10 cellular contexts compared by ENCODE assay signal in the genomic region with DNA sequence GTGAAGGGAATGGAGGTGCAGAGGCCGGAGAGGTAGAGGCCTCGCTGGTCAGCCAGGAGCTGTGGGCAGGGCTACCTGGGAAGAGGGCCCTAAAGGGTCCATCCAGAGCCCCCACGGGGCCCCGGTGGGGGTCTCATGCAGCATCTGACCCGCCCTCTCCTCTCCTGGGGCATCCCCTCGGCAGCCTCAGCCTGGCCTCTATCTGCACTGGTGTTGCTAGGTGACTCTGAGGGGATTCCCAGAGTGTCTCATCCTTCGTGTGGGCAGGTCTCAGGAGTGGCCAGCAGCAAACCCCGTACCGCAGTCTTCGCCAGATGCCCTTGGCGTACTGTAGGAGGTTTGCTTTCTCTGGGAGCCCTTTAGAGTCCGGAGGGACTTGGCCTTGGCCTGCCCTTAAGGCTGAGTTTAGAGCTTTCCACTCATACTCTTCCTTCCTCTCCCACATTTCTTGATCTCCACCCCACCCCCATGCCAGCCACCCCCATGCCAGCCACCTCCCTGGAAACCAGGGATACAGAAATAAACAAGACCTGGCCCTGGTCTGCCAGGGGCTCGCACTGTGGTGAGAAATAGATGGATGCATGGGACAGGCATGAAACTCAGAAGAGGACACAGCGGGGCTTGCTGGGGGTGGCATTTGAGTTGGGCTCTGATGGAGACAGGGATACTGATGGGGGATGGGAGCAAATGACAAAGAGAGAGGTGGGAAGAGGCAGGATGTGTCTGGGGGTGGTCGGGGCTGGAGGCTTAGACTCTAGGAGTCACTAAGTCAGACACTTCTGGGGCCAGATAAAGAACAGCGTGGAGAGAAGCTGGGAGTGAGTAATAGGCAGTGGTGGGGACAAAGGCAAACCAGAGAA. TPM values are rescaled to one million over a fixed set of nuclear protein-coding genes. Genes with fewer than 3 reads are reported as not detected.
A peak's percentile ranks its signal among the peaks of the same experiment; 100 is the strongest.
DNase-seq lines count a peak whose midpoint lies in the region; ATAC-seq and TF ChIP-seq lines count a peak whose summit lies in the region.
"Had no signal": no experiment of that assay in that cellular context is flagged by ENCODE, and none has a peak within 500 bp of the region (broad histone marks: within the 10 kb centered on the region; RNA-seq: fewer than 3 reads in every experiment).

No MANE protein-coding gene starts in this region.

- no peak for TF ChIP-seq POLR2A in sigmoid colon (IDR thresholded peaks at IDR 0.05)

- H2BK120ac ChIP-seq in trophoblast cell (ENCODE audit: insufficient read depth, low read length, poor library complexity) = peak overlapping the region; percentile 47

- H2AFZ ChIP-seq in trophoblast cell (ENCODE audit: insufficient read depth, low read length, poor library complexity) = no peak overlapping the region

- no peak overlapping the region for H3K9ac ChIP-seq in trophoblast cell (ENCODE audit: low read length)

- no peak overlapping the region for H3K14ac ChIP-seq in trophoblast cell (ENCODE audit: low read length)

- no peak overlapping the region for H4K12ac ChIP-seq in trophoblast cell (ENCODE audit: low read depth, low read length)

- no peak overlapping the region for H3K4ac ChIP-seq in trophoblast cell (ENCODE audit: low read depth, low read length)

- no peaks in the 10 kb centered on the region for H3K79me2 ChIP-seq in trophoblast cell (ENCODE audit: control insufficient read depth, insufficient read depth, low read length, poor library complexity)

- no peak for ATAC-seq in upper lobe of right lung
- ATAC-seq: gastroesophageal sphincter had no signal

- H4K8ac ChIP-seq in trophoblast cell (ENCODE audit: low read depth, low read length) = no peak overlapping the region

- POLR2A ChIA-PET in GM10248 (lab: Yijun Ruan, JAX) = interaction anchor here (0.7 kb wide), 1 partner anchor 41 kb away, joined by 3 read pairs; no protein-coding TSS in a partner anchor

- H3K4me1 ChIP-seq in trophoblast cell (ENCODE audit: control insufficient read depth in 1 of 2, insufficient read depth in 2 of 2, low read length in 2 of 2) (peaks cover 15 to 27% of the 10 kb centered on the region in 2 experiments), upper lobe of right lung (peaks cover 3% of the 10 kb centered on the region), sigmoid colon (peaks cover 0 to 13% (median 10%) of the 10 kb centered on the region in 4 donors)

- H3K27ac ChIP-seq in trophoblast cell (ENCODE audit: low read depth, low read length) (no peak overlapping the region), upper lobe of right lung (no peak overlapping the region), sigmoid colon (no peak overlapping the region)
- H3K27ac ChIP-seq: gastroesophageal sphincter had no signal

- H3K27me3 ChIP-seq in trophoblast cell (ENCODE audit: insufficient read depth, low read length) (no peaks in the 10 kb centered on the region), upper lobe of right lung (no peaks in the 10 kb centered on the region), sigmoid colon (no peaks in the 10 kb centered on the region)
- H3K27me3 ChIP-seq: gastroesophageal sphincter had no signal

- no peak overlapping the region for H3K4me2 ChIP-seq in trophoblast cell (ENCODE audit: low read length)

- H3K36me3 ChIP-seq in trophoblast cell (ENCODE audit: control insufficient read depth in 1 of 2, insufficient read depth in 2 of 2, low read length in 2 of 2) = no peaks in the 10 kb centered on the region
- H3K36me3 ChIP-seq in upper lobe of right lung = no peaks in the 10 kb centered on the region
- no peaks in the 10 kb centered on the region for H3K36me3 ChIP-seq in sigmoid colon
- H3K36me3 ChIP-seq: gastroesophageal sphincter had no signal

- WGBS in trophoblast cell (ENCODE audit: extremely low coverage, insufficient coverage, insufficient read length) = no CpG with 5 or more reads among the region's 16 CpGs
- 81 to 84% methylated on average over 16 of the region's 16 CpGs for WGBS in sigmoid colon, 2 donors

- no peak overlapping the region for H3K23ac ChIP-seq in trophoblast cell (ENCODE audit: low read length)

- peak overlapping the region; percentile 32 for H2AK5ac ChIP-seq in trophoblast cell (ENCODE audit: low read length)

- TF ChIP-seq EP300 in sigmoid colon (IDR thresholded peaks at IDR 0.05) = no peak

- peak overlapping the region; percentile 56 for H4K91ac ChIP-seq in trophoblast cell (ENCODE audit: low read depth, low read length)

- peaks cover 15% of the 10 kb centered on the region for H3K79me1 ChIP-seq in trophoblast cell (ENCODE audit: low read length)

- CTCF ChIA-PET in GM10248 (lab: Yijun Ruan, JAX) = interaction anchor here (0.7 to 3.4 kb wide), 31 partner anchors 10 to 336 kb away, joined by 3 to 78 read pairs (median 6); partner anchors contain the start of genes FAM83G, PRPSAP2 and SLC5A10

- TF ChIP-seq CTCF in GM10248 (IDR thresholded peaks at IDR 0.05; ENCODE audit: control extremely low read depth, extremely low read depth, low read depth, missing control alignments) (no peak), choroid plexus epithelial cell (conservative IDR thresholded peaks at IDR 0.05; ENCODE audit: low read depth, low read length) (no peak), upper lobe of right lung (IDR thresholded peaks at IDR 0.05) (no peak), sigmoid colon (IDR thresholded peaks at IDR 0.05) (no peak)

- H3K18ac ChIP-seq in trophoblast cell (ENCODE audit: low read length) = no peak overlapping the region

- intact Hi-C loops in upper lobe of right lung (cut with DNase I) (no loop called here), sigmoid colon (cut with DNase I) (loop anchor here (5.0 kb wide), 1 partner anchor 145 kb away; no protein-coding TSS in a partner anchor)

- H3K4me3 ChIP-seq in choroid plexus epithelial cell (ENCODE audit: low read depth, low read length) = no peak overlapping the region
- no peak overlapping the region for H3K4me3 ChIP-seq in trophoblast cell (ENCODE audit: low read depth, low read length)
- H3K4me3 ChIP-seq in upper lobe of right lung = no peak overlapping the region
- H3K4me3 ChIP-seq in sigmoid colon = no peak overlapping the region
- H3K4me3 ChIP-seq: gastroesophageal sphincter had no signal

- H2BK5ac ChIP-seq in trophoblast cell (ENCODE audit: low read depth, low read length, poor library complexity) = no peak overlapping the region

- peak overlapping the region; percentile 29 for H2BK12ac ChIP-seq in trophoblast cell (ENCODE audit: low read length)

- no peaks in the 10 kb centered on the region for H3K9me3 ChIP-seq in trophoblast cell (ENCODE audit: insufficient read depth, low read depth, low read length)
- H3K9me3 ChIP-seq in upper lobe of right lung = no peaks in the 10 kb centered on the region
- no peaks in the 10 kb centered on the region for H3K9me3 ChIP-seq in sigmoid colon
- H3K9me3 ChIP-seq: gastroesophageal sphincter had no signal

- DNase-seq in GM10248 (ENCODE audit: extremely low spot score) (peak; percentile 74), HK-2 (ENCODE audit: unreplicated experiment) (peak; percentile 62), choroid plexus epithelial cell (ENCODE audit: low read depth) (peak; percentile 53), trophoblast cell (no peak), upper lobe of right lung (no peak), sigmoid colon (no peak)
- DNase-seq in effector CD8-positive, alpha-beta T cell (lab: John Stamatoyannopoulos, UW) = no peak
- DNase-seq: HCEC 1CT had no signal

RNA-seq across cellular contexts. Expression of gene SLC5A10, which starts 9.9 kb away (rescaled TPM):
- polyA plus RNA-seq in trophoblast cell (2013) = 0.21 and 0.25 TPM in 2 replicates
- total RNA-seq in upper lobe of right lung (not detected), sigmoid colon (not detected)
- under 1 TPM in 1 of 3 donors, not detected in 2; 0.19 TPM for polyA plus RNA-seq in sigmoid colon
- total RNA-seq: activated CD8-positive, alpha-beta memory T cell treated with anti-CD3 and anti-CD28 coated beads for 36 hours; gastroesophageal sphincter had no signal

RNA-seq across cellular contexts. Expression of gene FAM83G, which starts 42.7 kb away (rescaled TPM):
- 29.3 and 31.0 TPM in 2 replicates for polyA plus RNA-seq in trophoblast cell (2013)
- total RNA-seq in upper lobe of right lung (8.3 TPM), sigmoid colon (1 to 10 TPM; 2.3 to 2.9 (median 2.6) TPM)
- polyA plus RNA-seq in sigmoid colon = 10 to 100 TPM; 10.2 to 23.8 (median 22.0) TPM

Comparison
In these comparisons a context has a peak if more than half of its experiments do, and no peak if none do; other contexts are left out.
1. DNase-seq: peak in GM10248 (single experiment), HK-2 (single experiment) and choroid plexus epithelial cell (single experiment); none in trophoblast cell (0 of 2), upper lobe of right lung (single experiment), sigmoid colon (single experiment) and effector CD8-positive, alpha-beta T cell (single experiment).